In genomic region chr1:78760858-78761257, GRCh38 we compare ENCODE assay signal across 3 cellular contexts.
TF ChIP-seq lines count a peak whose summit lies in the region.

No MANE protein-coding gene starts in this region.

TF ChIP-seq in SK-N-SH, 30 proteins besides CTCF, POLR2A, EP300 and RAD21:
- TF ChIP-seq FOSL2 (IDR thresholded peaks at IDR 0.05; ENCODE audit: borderline replicate concordance, low read depth) (peak; percentile 33; the same call in 1 of the 2 replicates), EZH2phosphoT487 (IDR thresholded peaks at IDR 0.05; ENCODE audit: borderline replicate concordance, low read depth) (no peak)
TF ChIP-seq in SK-N-SH: peak in this region for 1.

TF ChIP-seq in SK-N-SH treated with all-trans-retinoic acid at 6 μM for 48 hours, 23 proteins besides CTCF, POLR2A, EP300 and RAD21:
- TF ChIP-seq POU6F1 (CRISPR knock-in tag; IDR thresholded peaks at IDR 0.05; ENCODE audit: borderline replicate concordance, low read depth) (no peak), CSRNP3 (CRISPR knock-in tag; IDR thresholded peaks at IDR 0.05) (no peak)

TF ChIP-seq in HepG2, 621 proteins besides CTCF, POLR2A, EP300 and RAD21:
- TF ChIP-seq HOXD1 (CRISPR knock-in tag; IDR thresholded peaks at IDR 0.05): no peak
- TF ChIP-seq FIP1L1 (IDR thresholded peaks at IDR 0.05; ENCODE audit: borderline replicate concordance, insufficient read depth, low read depth, low read length): no peak
- TF ChIP-seq HHEX (CRISPR knock-in tag; IDR thresholded peaks at IDR 0.05): no peak
- TF ChIP-seq HINFP (CRISPR knock-in tag; IDR thresholded peaks at IDR 0.05; ENCODE audit: low read depth): no peak
- TF ChIP-seq ZNF713 (CRISPR knock-in tag; IDR thresholded peaks at IDR 0.05): no peak
- TF ChIP-seq EED (CRISPR knock-in tag; IDR thresholded peaks at IDR 0.05): no peak
- no peak for TF ChIP-seq HOMEZ (CRISPR knock-in tag; IDR thresholded peaks at IDR 0.05; ENCODE audit: low read depth)
- no peak for TF ChIP-seq HDAC6 (IDR thresholded peaks at IDR 0.05; ENCODE audit: low read depth, low read length)
- no peak for TF ChIP-seq ZNF292 (CRISPR knock-in tag; IDR thresholded peaks at IDR 0.05; ENCODE audit: borderline replicate concordance, low read depth)
- TF ChIP-seq CREB3 (CRISPR knock-in tag; IDR thresholded peaks at IDR 0.05): no peak
- no peak for TF ChIP-seq SNAPC5 (CRISPR knock-in tag; IDR thresholded peaks at IDR 0.05; ENCODE audit: borderline replicate concordance)
- no peak for TF ChIP-seq ZNF557 (CRISPR knock-in tag; IDR thresholded peaks at IDR 0.05)
- TF ChIP-seq ZNF512B (CRISPR knock-in tag; IDR thresholded peaks at IDR 0.05; ENCODE audit: borderline replicate concordance): no peak
